Comparison of ENCODE assay signal across 26 cellular contexts in the genomic region with DNA sequence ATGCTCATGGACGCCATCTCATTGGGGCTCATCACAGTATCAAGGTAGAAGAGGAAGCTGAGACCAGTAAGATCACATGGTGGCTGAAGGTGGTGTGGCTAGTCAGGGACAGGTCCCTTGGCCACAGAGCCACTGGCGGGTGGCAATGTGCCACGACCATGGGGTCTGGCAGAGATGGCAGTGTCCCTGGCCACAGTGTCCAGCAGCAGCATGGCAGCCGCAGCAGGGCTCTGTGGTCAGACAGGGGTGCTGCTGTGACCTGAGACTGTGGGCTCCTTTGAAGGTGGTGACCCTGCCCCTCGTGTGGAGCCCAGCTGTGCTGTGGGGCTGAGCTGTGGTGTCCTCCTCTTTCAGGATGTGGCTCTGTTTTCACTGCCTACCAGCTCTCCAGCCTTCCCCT. TPM values are rescaled to one million over a fixed set of nuclear protein-coding genes. Genes with fewer than 3 reads are reported as not detected.
DNase-seq lines count a peak whose midpoint lies in the region; ATAC-seq and TF ChIP-seq lines count a peak whose summit lies in the region.
"Had no signal": no experiment of that assay in that cellular context is flagged by ENCODE, and none has a peak within 500 bp of the region (broad histone marks: within the 10 kb centered on the region; RNA-seq: fewer than 3 reads in every experiment).

No MANE protein-coding gene starts in this region.

- H3K9ac ChIP-seq in BLaER1 = no peak overlapping the region; the same call in 1 of the 2 replicates

- ATAC-seq in right cardiac atrium = no peak
- ATAC-seq in psoas muscle = no peak
- ATAC-seq in left lobe of liver = no peak
- ATAC-seq in HG03571 (IDR thresholded peaks at IDR 0.05; ENCODE audit: unreplicated experiment) = no peak
- ATAC-seq: effector memory CD8-positive, alpha-beta T cell had no signal

- H3K36me3 ChIP-seq in BLaER1 = no peaks in the 10 kb centered on the region
- no peaks in the 10 kb centered on the region for H3K36me3 ChIP-seq in psoas muscle (ENCODE audit: insufficient read depth in 1 of 2, low read depth in 1 of 2)
- H3K36me3 ChIP-seq: BE2C, Peyer's patch, sigmoid colon, SJSA1 had no signal

- 89% methylated on average over 5 of the region's 5 CpGs for WGBS in right cardiac atrium
- 64 to 85% (median 69%) methylated on average over 5 of the region's 5 CpGs for WGBS in psoas muscle, 3 donors

- TF ChIP-seq CTCF in VCaP (conservative IDR thresholded peaks at IDR 0.05) (no peak), psoas muscle (IDR thresholded peaks at IDR 0.05) (no peak)

- H3K4me3 ChIP-seq in BLaER1 (no peak overlapping the region), right cardiac atrium (ENCODE audit: low read length) (no peak overlapping the region), psoas muscle (no peak overlapping the region)
- H3K4me3 ChIP-seq: Peyer's patch, sigmoid colon, SJSA1 had no signal

- no peaks in the 10 kb centered on the region for H4K20me1 ChIP-seq in BLaER1

- H3K27me3 ChIP-seq in BLaER1 = peaks cover 34% of the 10 kb centered on the region
- H3K27me3 ChIP-seq in right cardiac atrium (ENCODE audit: control insufficient read depth, insufficient read depth) = no peaks in the 10 kb centered on the region
- H3K27me3 ChIP-seq in psoas muscle (ENCODE audit: insufficient read depth in 3 of 3, low read length in 2 of 3) = no peaks in the 10 kb centered on the region
- H3K27me3 ChIP-seq: BE2C, SJSA1 had no signal

- H3K27ac ChIP-seq in BLaER1 (peak overlapping the region; percentile 52; the same call in 1 of the 2 replicates), VCaP (peak overlapping the region; percentile 73), right cardiac atrium (ENCODE audit: low read length) (peak overlapping the region; percentile 32), psoas muscle (peak overlapping the region; percentile 91)
- H3K27ac ChIP-seq: sigmoid colon, SJSA1 had no signal

- H3K4me1 ChIP-seq in BLaER1 (peaks cover 54% of the 10 kb centered on the region), right cardiac atrium (ENCODE audit: control insufficient read depth, insufficient read depth, low read length) (no peaks in the 10 kb centered on the region), psoas muscle (peaks cover 29% of the 10 kb centered on the region)
- H3K4me1 ChIP-seq: SJSA1 had no signal

- peak overlapping the region; percentile 86 for H3K4me2 ChIP-seq in BLaER1

- DNase-seq in right cardiac atrium (peak in 2 of 3 donors; percentile 5 to 55), psoas muscle (peak; percentile 25 to 56), NCI-H82 treated with DMSO at 0.1 percent for 48 hours (lab: John Stamatoyannopoulos, UW; ENCODE audit: unreplicated experiment) (no peak), left lobe of liver (ENCODE audit: low spot score) (no peak)
- DNase-seq in activated CD4-positive, alpha-beta T cell treated with anti-CD3 and anti-CD28 coated beads for 48 hours = no peak
- DNase-seq: activated B cell treated with CpG ODN at 0.5 μM for 24 hours; activated CD4-positive, alpha-beta T cell treated with anti-CD3 and anti-CD28 coated beads, Interleukin-2, amount 50 U/mL, for 48 hours; activated CD8-positive, alpha-beta memory T cell treated with anti-CD3 and anti-CD28 coated beads, Interleukin-2, amount 50 U/mL, for 4 hours; activated naive CD4-positive, alpha-beta T cell treated with anti-CD3 and anti-CD28 coated beads, Interleukin-2, amount 50 U/mL, for 16 hours; amniotic stem cell; cortex of kidney; effector memory CD8-positive, alpha-beta T cell; erythroblast; NK-92 treated with Interleukin-12 subunit alpha and Interleukin-12 subunit beta, amount 100 ng/mL, for 24 hours; sigmoid colon; trophoblast cell had no signal

- intact Hi-C loops in right cardiac atrium (cut with DNase I) = no loop called here
- intact Hi-C loops in psoas muscle (cut with DNase I) = no loop called here

- H3K9me3 ChIP-seq in BLaER1 (peaks cover 28% of the 10 kb centered on the region), right cardiac atrium (ENCODE audit: control insufficient read depth, low read length) (no peaks in the 10 kb centered on the region), psoas muscle (no peaks in the 10 kb centered on the region)
- H3K9me3 ChIP-seq: BE2C, SJSA1 had no signal

RNA-seq across cellular contexts. Expression of a gene that starts 2.2 kb away (rescaled TPM):
- total RNA-seq in right cardiac atrium = 10 to 100 TPM; 28.9 to 40.0 (median 34.5) TPM
- polyA plus RNA-seq in right cardiac atrium = 36.3 TPM
- 10 to 100 TPM in 3 of 4 donors, 1 to 10 TPM in 1; 3.4 to 48.6 (median 34.5) TPM for total RNA-seq in psoas muscle
- polyA plus RNA-seq in psoas muscle = 10 to 100 TPM; 11.7 to 26.3 (median 17.3) TPM
- total RNA-seq in left lobe of liver = 0.83 TPM
- total RNA-seq: H1, neural crest cell had no signal

RNA-seq across cellular contexts. Expression of a gene that starts 19.2 kb away (rescaled TPM):
- total RNA-seq in right cardiac atrium (under 1 TPM in 3 of 4 donors, not detected in 1; 0.31 to 0.62 (median 0.31) TPM), psoas muscle (1 to 10 TPM in 1 of 4 donors, under 1 TPM in 2, not detected in 1; 0.32 to 1.2 (median 0.46) TPM), left lobe of liver (177 TPM)
- polyA plus RNA-seq in right cardiac atrium (0.14 TPM), psoas muscle (under 1 TPM; 0.09 to 0.63 (median 0.26) TPM)
- total RNA-seq: activated B cell treated with CpG ODN at 0.5 μM for 24 hours, mononuclear cell, NCI-H460, Peyer's patch had no signal

Comparison
In these comparisons a context has a peak if more than half of its experiments do, and no peak if none do; other contexts are left out.
1. H3K27ac ChIP-seq: peak in every context shown above with its lines; median percentile 91 in psoas muscle; 73 in VCaP; 52 in BLaER1; 32 in right cardiac atrium.
2. DNase-seq: peak in right cardiac atrium (2 of 3) and psoas muscle (2 of 2); none in activated CD4-positive, alpha-beta T cell treated with anti-CD3 and anti-CD28 coated beads for 48 hours (single experiment), NCI-H82 treated with DMSO at 0.1 percent for 48 hours (single experiment) and left lobe of liver (single experiment).
3. RNA of a gene that starts 19.2 kb away (total RNA-seq): 177 TPM in left lobe of liver (single experiment); 0.32 to 1.2 TPM in psoas muscle and 0.31 to 0.62 TPM in right cardiac atrium; every median in the first group is over 10 times any median in the second.